In the genomic region with DNA sequence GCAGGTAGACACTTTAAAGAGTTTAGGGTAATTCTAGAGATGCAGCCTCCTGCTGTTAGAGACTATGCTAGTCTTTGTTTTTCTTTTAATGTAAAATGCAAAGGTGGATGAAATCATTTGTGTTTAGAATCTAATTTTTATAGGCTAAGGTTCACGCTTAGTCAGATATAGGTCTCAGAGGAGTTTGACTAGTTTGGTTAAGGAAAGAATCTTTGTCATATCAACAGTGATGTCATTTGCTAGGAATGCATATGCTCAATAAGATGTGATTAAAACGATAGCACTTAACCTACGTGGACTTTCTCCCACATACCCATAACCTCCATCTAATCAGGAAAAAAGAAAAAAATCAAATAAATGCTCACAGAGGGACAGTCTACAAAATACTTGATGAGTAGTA, we compare ENCODE assay signal across 21 cellular contexts.
"Had no signal": no experiment of that assay in that cellular context is flagged by ENCODE, and none has a peak within 500 bp of the region (broad histone marks: within the 10 kb centered on the region; RNA-seq: fewer than 3 reads in every experiment).

No MANE protein-coding gene starts in this region.

- H3K4me1 Mint-ChIP-seq: activated CD4-positive, alpha-beta T cell treated with anti-CD3 and anti-CD28 coated beads, Interleukin-2, amount 10 ng/mL, durations not matched to agents 7 days and 5 days; stimulated activated memory B cell treated with anti-CD40 and anti-IgM and Interleukin-4, amounts not matched to agents 10 μg/mL and 1 μg/mL and 100 μg/mL, for 72 hours had no signal

- H3K27me3 Mint-ChIP-seq: activated CD4-positive, alpha-beta T cell treated with anti-CD3 and anti-CD28 coated beads, Interleukin-2, amount 10 ng/mL, durations not matched to agents 7 days and 5 days; stimulated activated memory B cell treated with anti-CD40 and anti-IgM and Interleukin-4, amounts not matched to agents 10 μg/mL and 1 μg/mL and 100 μg/mL, for 72 hours; type B pancreatic cell had no signal

- H3K9me3 Mint-ChIP-seq: activated T-cell treated with anti-CD3 and anti-CD28 coated beads, Interleukin-2, amount 50 U/mL, for 4 hours; nephron progenitor cell; stimulated activated memory B cell treated with anti-CD40 and anti-IgM and Interleukin-4, amounts not matched to agents 10 μg/mL and 1 μg/mL and 100 μg/mL, for 72 hours; T-helper 1 cell treated with Interleukin-12 subunit alpha and Interleukin-12 subunit beta and Interleukin-4 antibody, amounts not matched to agents 30 μg/mL and 1 μg/mL, for 36 hours; type B pancreatic cell had no signal

- H3K36me3 ChIP-seq: adrenal gland, lower lobe of right lung, sigmoid colon had no signal

- DNase-seq: activated CD4-positive, alpha-beta T cell treated with anti-CD3 and anti-CD28 coated beads, Interleukin-2, amount 10 ng/mL, durations not matched to agents 7 days and 5 days; activated CD8-positive, alpha-beta memory T cell treated with anti-CD3 and anti-CD28 coated beads, Interleukin-2, amount 50 U/mL, for 4 hours; activated effector memory CD4-positive, alpha-beta T cell treated with anti-CD3 and anti-CD28 coated beads, Interleukin-2, amount 50 U/mL, for 16 hours; activated naive CD4-positive, alpha-beta T cell treated with anti-CD3 and anti-CD28 coated beads, Interleukin-2, amount 50 U/mL, for 16 hours; activated T-cell treated with anti-CD3 and anti-CD28 coated beads, Interleukin-2, amount 50 U/mL, for 4 hours; adrenal gland; effector CD4-positive, alpha-beta T cell; lower lobe of right lung; nephron progenitor cell; nucleus accumbens; sigmoid colon; stimulated activated CD4-positive, alpha-beta T cell treated with anti-CD3 and anti-CD28 coated beads, Interleukin-4, amount 100 ng/mL, for 24 hours; testis had no signal

- FAIRE-seq: astrocyte, endothelial cell of umbilical vein, islet of Langerhans had no signal

- ATAC-seq: activated CD4-positive, CD25-positive, alpha-beta regulatory T cell treated with anti-CD3 and anti-CD28 coated beads, Interleukin-2, amount 50 U/mL, for 24 hours; activated T-cell treated with anti-CD3 and anti-CD28 coated beads, Interleukin-2, amount 50 U/mL, for 4 hours; lower lobe of right lung had no signal

- H3K27ac Mint-ChIP-seq: activated CD4-positive, alpha-beta T cell treated with anti-CD3 and anti-CD28 coated beads, Interleukin-2, amount 10 ng/mL, durations not matched to agents 7 days and 5 days; stimulated activated memory B cell treated with anti-CD40 and anti-IgM and Interleukin-4, amounts not matched to agents 10 μg/mL and 1 μg/mL and 100 μg/mL, for 72 hours; T-helper 1 cell treated with Interleukin-12 subunit alpha and Interleukin-12 subunit beta and Interleukin-4 antibody, amounts not matched to agents 30 μg/mL and 1 μg/mL, for 36 hours; type B pancreatic cell had no signal

- H3K4me3 ChIP-seq: adrenal gland, hepatocyte, lower lobe of right lung, sigmoid colon, testis had no signal

- H3K4me3 Mint-ChIP-seq: activated CD4-positive, alpha-beta T cell treated with anti-CD3 and anti-CD28 coated beads, Interleukin-2, amount 10 ng/mL, durations not matched to agents 7 days and 5 days; activated T-cell treated with anti-CD3 and anti-CD28 coated beads, Interleukin-2, amount 50 U/mL, for 4 hours; nephron progenitor cell; stimulated activated memory B cell treated with anti-CD40 and anti-IgM and Interleukin-4, amounts not matched to agents 10 μg/mL and 1 μg/mL and 100 μg/mL, for 72 hours; T-helper 1 cell treated with Interleukin-12 subunit alpha and Interleukin-12 subunit beta and Interleukin-4 antibody, amounts not matched to agents 30 μg/mL and 1 μg/mL, for 36 hours; type B pancreatic cell had no signal

- H3K36me3 Mint-ChIP-seq: stimulated activated memory B cell treated with anti-CD40 and anti-IgM and Interleukin-4, amounts not matched to agents 10 μg/mL and 1 μg/mL and 100 μg/mL, for 72 hours; type B pancreatic cell had no signal

- H3K27me3 ChIP-seq: adrenal gland, hepatocyte, sigmoid colon, testis had no signal
